In the genomic region with DNA sequence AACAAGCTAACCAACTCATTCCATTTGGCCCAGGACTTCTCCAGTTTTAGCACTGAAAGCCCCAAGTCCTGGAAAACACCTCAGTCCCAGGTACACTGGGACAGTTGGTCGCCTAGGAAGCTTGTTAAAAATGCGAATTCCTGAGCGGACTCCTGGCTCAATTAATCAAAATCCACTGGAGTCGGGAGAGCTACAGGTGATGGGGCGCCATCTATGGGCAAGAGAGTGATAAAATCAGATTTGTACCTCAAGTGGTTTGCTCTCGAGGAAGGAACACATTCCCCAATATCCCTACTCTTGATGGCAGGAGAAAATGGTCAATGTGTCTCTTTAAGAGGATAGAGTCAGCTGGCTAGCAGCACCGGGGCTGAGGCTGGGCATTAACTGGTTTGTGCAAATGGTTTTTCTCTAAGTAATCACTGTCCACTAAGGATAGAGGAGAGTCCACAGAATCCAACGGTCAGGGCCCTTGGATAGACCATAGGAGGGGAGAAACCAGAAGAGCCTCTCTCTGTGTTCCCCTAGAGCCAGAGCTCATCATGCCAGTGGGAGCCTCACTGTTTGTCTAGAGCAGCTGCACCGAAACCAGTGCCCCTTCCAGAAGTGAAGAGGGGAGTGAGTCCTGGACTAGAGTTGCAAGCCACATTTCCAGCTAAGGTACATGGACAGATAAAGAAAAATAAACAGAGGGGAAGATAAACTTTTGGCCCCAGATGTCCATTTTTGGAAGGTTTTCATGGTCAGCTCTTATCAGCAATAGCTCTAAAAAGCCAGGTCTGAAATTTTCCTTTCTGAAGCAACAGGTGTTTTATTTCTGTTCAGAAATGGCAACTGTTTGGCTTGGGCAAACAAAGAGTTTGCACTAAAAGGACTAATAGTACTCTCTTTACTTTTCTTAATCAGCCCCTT, we compare ENCODE assay signal across 1 cellular context.
TF ChIP-seq lines count a peak whose summit lies in the region.

No MANE protein-coding gene starts in this region.

TF ChIP-seq in HepG2, 621 proteins besides CTCF, POLR2A, EP300 and RAD21 (continued from another document and continues in another):
- TF ChIP-seq, protein P1, sequence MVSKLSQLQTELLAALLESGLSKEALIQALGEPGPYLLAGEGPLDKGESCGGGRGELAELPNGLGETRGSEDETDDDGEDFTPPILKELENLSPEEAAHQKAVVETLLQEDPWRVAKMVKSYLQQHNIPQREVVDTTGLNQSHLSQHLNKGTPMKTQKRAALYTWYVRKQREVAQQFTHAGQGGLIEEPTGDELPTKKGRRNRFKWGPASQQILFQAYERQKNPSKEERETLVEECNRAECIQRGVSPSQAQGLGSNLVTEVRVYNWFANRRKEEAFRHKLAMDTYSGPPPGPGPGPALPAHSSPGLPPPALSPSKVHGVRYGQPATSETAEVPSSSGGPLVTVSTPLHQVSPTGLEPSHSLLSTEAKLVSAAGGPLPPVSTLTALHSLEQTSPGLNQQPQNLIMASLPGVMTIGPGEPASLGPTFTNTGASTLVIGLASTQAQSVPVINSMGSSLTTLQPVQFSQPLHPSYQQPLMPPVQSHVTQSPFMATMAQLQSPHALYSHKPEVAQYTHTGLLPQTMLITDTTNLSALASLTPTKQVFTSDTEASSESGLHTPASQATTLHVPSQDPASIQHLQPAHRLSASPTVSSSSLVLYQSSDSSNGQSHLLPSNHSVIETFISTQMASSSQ (IDR thresholded peaks at IDR 0.05; ENCODE audit: low read depth), result no peak
- TF ChIP-seq, protein P1 (CRISPR knock-in tag; IDR thresholded peaks at IDR 0.05; ENCODE audit: borderline replicate concordance), result peak; percentile 36; the same call in 1 of the 2 replicates
- TF ChIP-seq ZNF788 (CRISPR knock-in tag; IDR thresholded peaks at IDR 0.05; ENCODE audit: borderline replicate concordance) (no peak), SNAPC2 (CRISPR knock-in tag; IDR thresholded peaks at IDR 0.05) (no peak), CBX1 (IDR thresholded peaks at IDR 0.05; ENCODE audit: low read depth) (no peak), ZNF567 (CRISPR knock-in tag; IDR thresholded peaks at IDR 0.05; ENCODE audit: borderline replicate concordance) (no peak), ZNF180 (CRISPR knock-in tag; IDR thresholded peaks at IDR 0.05; ENCODE audit: borderline replicate concordance, low read depth) (no peak), SOX13 (IDR thresholded peaks at IDR 0.05) (no peak), SOX13 (CRISPR knock-in tag; conservative IDR thresholded peaks at IDR 0.05 in 1 of 2, IDR thresholded peaks at IDR 0.05 in 1 of 2) (peak in 1 of 2 experiments; percentile 24; a peak in 2 of 4 replicates), SMC3 (IDR thresholded peaks at IDR 0.05; ENCODE audit: low read length) (peak; percentile 54), ATAD3A (CRISPR knock-in tag; IDR thresholded peaks at IDR 0.05) (no peak), NFKB2 (CRISPR knock-in tag; IDR thresholded peaks at IDR 0.05; ENCODE audit: borderline replicate concordance) (no peak), KAT2B (IDR thresholded peaks at IDR 0.05; ENCODE audit: borderline replicate concordance, low read depth, low read length) (no peak), ZNF691 (CRISPR knock-in tag; IDR thresholded peaks at IDR 0.05; ENCODE audit: borderline replicate concordance, low read depth) (no peak), TBX3 (IDR thresholded peaks at IDR 0.05; ENCODE audit: borderline replicate concordance) (no peak), CBFB (CRISPR knock-in tag; IDR thresholded peaks at IDR 0.05) (no peak), KIAA2018 (CRISPR knock-in tag; IDR thresholded peaks at IDR 0.05; ENCODE audit: borderline replicate concordance) (no peak), ZNF674 (CRISPR knock-in tag; IDR thresholded peaks at IDR 0.05; ENCODE audit: low read depth) (no peak), ATF7 (IDR thresholded peaks at IDR 0.05) (no peak), ATF7 (CRISPR knock-in tag; IDR thresholded peaks at IDR 0.05) (no peak), SNRNP70 (IDR thresholded peaks at IDR 0.05; ENCODE audit: low read depth, low read length) (no peak), ETV6 (CRISPR knock-in tag; conservative IDR thresholded peaks at IDR 0.05) (no peak), ZMYM2 (CRISPR knock-in tag; IDR thresholded peaks at IDR 0.05) (no peak), HHEX (CRISPR knock-in tag; IDR thresholded peaks at IDR 0.05) (peak; percentile 36; the same call in 1 of the 2 replicates), ZEB1 (IDR thresholded peaks at IDR 0.05; ENCODE audit: insufficient replicate concordance, low read depth) (no peak), SOX6 (IDR thresholded peaks at IDR 0.05) (no peak), SOX6 (CRISPR knock-in tag; IDR thresholded peaks at IDR 0.05) (peak; percentile 68), SRY (CRISPR knock-in tag; IDR thresholded peaks at IDR 0.05) (no peak), HNF4G (IDR thresholded peaks at IDR 0.05; ENCODE audit: borderline replicate concordance, low read depth, low read length) (no peak), HNF4G (CRISPR knock-in tag; IDR thresholded peaks at IDR 0.05; ENCODE audit: borderline replicate concordance, low read depth) (no peak), THAP11 (CRISPR knock-in tag; IDR thresholded peaks at IDR 0.05) (no peak), TRIM24 (CRISPR knock-in tag; IDR thresholded peaks at IDR 0.05) (no peak)
- TF ChIP-seq, protein P2, sequence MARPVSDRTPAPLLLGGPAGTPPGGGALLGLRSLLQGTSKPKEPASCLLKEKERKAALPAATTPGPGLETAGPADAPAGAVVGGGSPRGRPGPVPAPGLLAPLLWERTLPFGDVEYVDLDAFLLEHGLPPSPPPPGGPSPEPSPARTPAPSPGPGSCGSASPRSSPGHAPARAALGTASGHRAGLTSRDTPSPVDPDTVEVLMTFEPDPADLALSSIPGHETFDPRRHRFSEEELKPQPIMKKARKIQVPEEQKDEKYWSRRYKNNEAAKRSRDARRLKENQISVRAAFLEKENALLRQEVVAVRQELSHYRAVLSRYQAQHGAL (CRISPR knock-in tag; IDR thresholded peaks at IDR 0.05; ENCODE audit: not compliant biosample characterization), result no peak
- TF ChIP-seq, protein P3, sequence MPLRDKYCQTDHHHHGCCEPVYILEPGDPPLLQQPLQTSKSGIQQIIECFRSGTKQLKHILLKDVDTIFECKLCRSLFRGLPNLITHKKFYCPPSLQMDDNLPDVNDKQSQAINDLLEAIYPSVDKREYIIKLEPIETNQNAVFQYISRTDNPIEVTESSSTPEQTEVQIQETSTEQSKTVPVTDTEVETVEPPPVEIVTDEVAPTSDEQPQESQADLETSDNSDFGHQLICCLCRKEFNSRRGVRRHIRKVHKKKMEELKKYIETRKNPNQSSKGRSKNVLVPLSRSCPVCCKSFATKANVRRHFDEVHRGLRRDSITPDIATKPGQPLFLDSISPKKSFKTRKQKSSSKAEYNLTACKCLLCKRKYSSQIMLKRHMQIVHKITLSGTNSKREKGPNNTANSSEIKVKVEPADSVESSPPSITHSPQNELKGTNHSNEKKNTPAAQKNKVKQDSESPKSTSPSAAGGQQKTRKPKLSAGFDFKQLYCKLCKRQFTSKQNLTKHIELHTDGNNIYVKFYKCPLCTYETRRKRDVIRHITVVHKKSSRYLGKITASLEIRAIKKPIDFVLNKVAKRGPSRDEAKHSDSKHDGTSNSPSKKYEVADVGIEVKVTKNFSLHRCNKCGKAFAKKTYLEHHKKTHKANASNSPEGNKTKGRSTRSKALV (CRISPR knock-in tag; IDR thresholded peaks at IDR 0.05), result no peak
- TF ChIP-seq, protein P4, sequence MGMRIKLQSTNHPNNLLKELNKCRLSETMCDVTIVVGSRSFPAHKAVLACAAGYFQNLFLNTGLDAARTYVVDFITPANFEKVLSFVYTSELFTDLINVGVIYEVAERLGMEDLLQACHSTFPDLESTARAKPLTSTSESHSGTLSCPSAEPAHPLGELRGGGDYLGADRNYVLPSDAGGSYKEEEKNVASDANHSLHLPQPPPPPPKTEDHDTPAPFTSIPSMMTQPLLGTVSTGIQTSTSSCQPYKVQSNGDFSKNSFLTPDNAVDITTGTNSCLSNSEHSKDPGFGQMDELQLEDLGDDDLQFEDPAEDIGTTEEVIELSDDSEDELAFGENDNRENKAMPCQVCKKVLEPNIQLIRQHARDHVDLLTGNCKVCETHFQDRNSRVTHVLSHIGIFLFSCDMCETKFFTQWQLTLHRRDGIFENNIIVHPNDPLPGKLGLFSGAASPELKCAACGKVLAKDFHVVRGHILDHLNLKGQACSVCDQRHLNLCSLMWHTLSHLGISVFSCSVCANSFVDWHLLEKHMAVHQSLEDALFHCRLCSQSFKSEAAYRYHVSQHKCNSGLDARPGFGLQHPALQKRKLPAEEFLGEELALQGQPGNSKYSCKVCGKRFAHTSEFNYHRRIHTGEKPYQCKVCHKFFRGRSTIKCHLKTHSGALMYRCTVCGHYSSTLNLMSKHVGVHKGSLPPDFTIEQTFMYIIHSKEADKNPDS (CRISPR knock-in tag; IDR thresholded peaks at IDR 0.05), result no peak
- TF ChIP-seq, protein P5, sequence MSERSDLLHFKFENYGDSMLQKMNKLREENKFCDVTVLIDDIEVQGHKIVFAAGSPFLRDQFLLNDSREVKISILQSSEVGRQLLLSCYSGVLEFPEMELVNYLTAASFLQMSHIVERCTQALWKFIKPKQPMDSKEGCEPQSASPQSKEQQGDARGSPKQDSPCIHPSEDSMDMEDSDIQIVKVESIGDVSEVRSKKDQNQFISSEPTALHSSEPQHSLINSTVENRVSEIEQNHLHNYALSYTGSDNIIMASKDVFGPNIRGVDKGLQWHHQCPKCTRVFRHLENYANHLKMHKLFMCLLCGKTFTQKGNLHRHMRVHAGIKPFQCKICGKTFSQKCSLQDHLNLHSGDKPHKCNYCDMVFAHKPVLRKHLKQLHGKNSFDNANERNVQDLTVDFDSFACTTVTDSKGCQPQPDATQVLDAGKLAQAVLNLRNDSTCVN (CRISPR knock-in tag; IDR thresholded peaks at IDR 0.05; ENCODE audit: borderline replicate concordance), result peak; percentile 98
